Comparison of ENCODE assay signal across 21 cellular contexts in genomic region chr6:31624070-31624469, GRCh38. TPM values are rescaled to one million over a fixed set of nuclear protein-coding genes. Genes with fewer than 3 reads are reported as not detected.
DNase-seq lines count a peak whose midpoint lies in the region; FAIRE-seq and TF ChIP-seq lines count a peak whose summit lies in the region.
"Had no signal": no experiment of that assay in that cellular context is flagged by ENCODE, and none has a peak within 500 bp of the region (broad histone marks: within the 10 kb centered on the region; RNA-seq: fewer than 3 reads in every experiment).

No MANE protein-coding gene starts in this region.

- H3K79me2 ChIP-seq in H1 (ENCODE audit: control insufficient read depth in 1 of 2, insufficient read depth in 2 of 2, low read length in 2 of 2) = peaks cover 24 to 46% of the 10 kb centered on the region in 2 experiments

- H2BK12ac ChIP-seq in H1 (ENCODE audit: low read depth, low read length) = no peak overlapping the region

- peaks cover 29% of the 10 kb centered on the region for H3K4me1 Mint-ChIP-seq in activated naive CD4-positive, alpha-beta T cell treated with anti-CD3 and anti-CD28 coated beads for 36 hours (ENCODE audit: low read depth)
- H3K4me1 Mint-ChIP-seq in progenitor cell of endocrine pancreas (ENCODE audit: low read depth) = peaks cover 14% of the 10 kb centered on the region

- no peak overlapping the region for H3K14ac ChIP-seq in H1 (ENCODE audit: insufficient read length)

- WGBS in H1 (ENCODE audit: extremely low coverage in 1 of 2, insufficient coverage in 1 of 2, insufficient read length in 1 of 2, insufficient replicate concordance in 2 of 2, low coverage in 1 of 2, low lambda C conversion rate in 2 of 2, missing lambda C conversion rate in 1 of 2), 2 experiments = 97% methylated on average over 10 of the region's 10 CpGs; no CpG with 5 or more reads in 1 of the 2 experiments

- no peak overlapping the region for H3K4ac ChIP-seq in H1 (replicated peaks; ENCODE audit: insufficient read length, low read depth, low read length)

- H2BK20ac ChIP-seq in H1 (ENCODE audit: low read length) = no peak overlapping the region

- H3K23me2 ChIP-seq in H1 (ENCODE audit: low read depth, low read length) = peaks cover 5% of the 10 kb centered on the region; the same call in 1 of the 2 replicates

- no peak overlapping the region for H2BK15ac ChIP-seq in H1 (ENCODE audit: low read length)

- H3K36me3 ChIP-seq in H1 (ENCODE audit: control insufficient read depth in 2 of 4, insufficient read depth in 4 of 4, low read length in 3 of 4) = peaks cover 58 to 72% (median 62%) of the 10 kb centered on the region in 4 experiments
- peaks cover 63% of the 10 kb centered on the region for H3K36me3 ChIP-seq in left ventricle myocardium inferior

- H4K91ac ChIP-seq in H1 (replicated peaks; ENCODE audit: insufficient read length, low read length) = no peak overlapping the region

- no peak for DNase-seq in activated naive CD4-positive, alpha-beta T cell treated with anti-CD3 and anti-CD28 coated beads for 36 hours
- no peak for DNase-seq in activated naive CD4-positive, alpha-beta T cell treated with anti-CD3 and anti-CD28 coated beads, Interleukin-2, amount 50 U/mL, for 16 hours
- no peak for DNase-seq in H1 (ENCODE audit: low read depth in 1 of 2, low spot score in 2 of 2)
- no peak for DNase-seq in progenitor cell of endocrine pancreas (ENCODE audit: low spot score, unreplicated experiment)
- no peak for DNase-seq in left ventricle myocardium inferior
- DNase-seq in DMS79 treated with DMSO at 0.1 percent for 48 hours (lab: John Stamatoyannopoulos, UW) = no peak
- no peak for DNase-seq in hypothalamus (lab: John Stamatoyannopoulos, UW)
- DNase-seq: Calu3; CD8-positive, alpha-beta T cell; GOT3; NCI-H1694 treated with DMSO at 0.1 percent for 48 hours; NCI-H510A; NCI-H774; PC-3; RPMI8226; SHP77 treated with DMSO at 0.1 percent for 48 hours had no signal

- no peak overlapping the region for H3K4me3 ChIP-seq in H1 (ENCODE audit: extremely low read depth in 1 of 4, insufficient read depth in 2 of 4, low read depth in 3 of 4, low read length in 4 of 4)
- no peak overlapping the region for H3K4me3 ChIP-seq in left ventricle myocardium inferior

- H3K23ac ChIP-seq in H1 (ENCODE audit: insufficient read length) = no peak overlapping the region

- H3K4me1 ChIP-seq in H1 (replicated peaks in 1 of 4; ENCODE audit: control insufficient read depth in 3 of 4, insufficient read depth in 4 of 4, low read length in 3 of 4) (peaks cover 0 to 2% (median 0%) of the 10 kb centered on the region in 4 experiments; a peak in 1 of 7 replicates), left ventricle myocardium inferior (peaks cover 31% of the 10 kb centered on the region)

- no peak overlapping the region for H4K5ac ChIP-seq in H1 (ENCODE audit: insufficient read length, low read depth, low read length)

- H3K27me3 ChIP-seq in H1 (replicated peaks in 1 of 4; ENCODE audit: control insufficient read depth in 3 of 4, extremely low read depth in 1 of 4, insufficient read depth in 3 of 4, low read length in 3 of 4) = no peaks in the 10 kb centered on the region
- no peaks in the 10 kb centered on the region for H3K27me3 ChIP-seq in left ventricle myocardium inferior (ENCODE audit: low read depth)

- no peak overlapping the region for H3K56ac ChIP-seq in H1 (replicated peaks; ENCODE audit: insufficient read length, low read depth, low read length)

- H3K27me3 Mint-ChIP-seq in activated naive CD4-positive, alpha-beta T cell treated with anti-CD3 and anti-CD28 coated beads for 36 hours (ENCODE audit: low read depth) = no peaks in the 10 kb centered on the region
- no peaks in the 10 kb centered on the region for H3K27me3 Mint-ChIP-seq in progenitor cell of endocrine pancreas

- H4K20me1 ChIP-seq in H1 (replicated peaks in 1 of 2; ENCODE audit: control insufficient read depth in 1 of 2, insufficient read depth in 2 of 2, low read length in 2 of 2) = peaks cover 4 to 21% of the 10 kb centered on the region in 2 experiments

- intact Hi-C loops in activated naive CD4-positive, alpha-beta T cell treated with anti-CD3 and anti-CD28 coated beads for 36 hours (cut with micrococcal nuclease) = no loop called here
- intact Hi-C loops in left ventricle myocardium inferior (cut with micrococcal nuclease) = no loop called here

- H3K27ac Mint-ChIP-seq in activated naive CD4-positive, alpha-beta T cell treated with anti-CD3 and anti-CD28 coated beads for 36 hours = peak overlapping the region; percentile 4
- peak overlapping the region; percentile 50 for H3K27ac Mint-ChIP-seq in progenitor cell of endocrine pancreas

- H2AFZ ChIP-seq in H1 (ENCODE audit: low read length) = no peak overlapping the region

- H3K9ac ChIP-seq in H1 (replicated peaks in 1 of 4; ENCODE audit: extremely low read depth in 1 of 4, low read depth in 3 of 4, low read length in 3 of 4) = no peak overlapping the region

- POLR2A ChIA-PET in H1 (lab: Charles Lee; ENCODE audit: partially characterized antibody) = interaction anchor here (0.6 to 34.9 kb wide), 6 partner anchors 15 to 92 kb away, joined by 3 to 883 read pairs (median 105); partner anchors contain the start of genes APOM, ATP6V1G2, BAG6 and C6orf47

- no peak for TF ChIP-seq RAD21 in H1 (IDR thresholded peaks at IDR 0.05 in 1 of 2, conservative IDR thresholded peaks at IDR 0.05 in 1 of 2; ENCODE audit: low read depth in 2 of 2, low read length in 2 of 2)

- no peak overlapping the region for H2BK120ac ChIP-seq in H1 (replicated peaks; ENCODE audit: low read depth, low read length)

- no peak for TF ChIP-seq EP300 in H1 (IDR thresholded peaks at IDR 0.05; ENCODE audit: borderline replicate concordance in 1 of 2, low read depth in 2 of 2, low read length in 2 of 2)

- H3K4me3 Mint-ChIP-seq in activated naive CD4-positive, alpha-beta T cell treated with anti-CD3 and anti-CD28 coated beads for 36 hours = no peak overlapping the region
- no peak overlapping the region for H3K4me3 Mint-ChIP-seq in progenitor cell of endocrine pancreas (ENCODE audit: low read depth)
- H3K4me3 Mint-ChIP-seq: CD8-positive, alpha-beta T cell had no signal

- no peak overlapping the region for H2BK5ac ChIP-seq in H1 (ENCODE audit: low read depth, low read length)

- CTCF ChIA-PET in activated naive CD4-positive, alpha-beta T cell treated with anti-CD3 and anti-CD28 coated beads for 36 hours (lab: Charles Lee) = no interaction called here
- CTCF ChIA-PET in H1 (lab: Charles Lee; ENCODE audit: partially characterized antibody) = interaction anchor here (0.6 to 2.7 kb wide), 2 partner anchors 77 to 117 kb away, joined by 3 to 9 read pairs; partner anchors contain the start of genes ATP6V1G2 and NFKBIL1

- peaks cover 15% of the 10 kb centered on the region; the same call in 1 of the 2 replicates for H3K79me1 ChIP-seq in H1 (ENCODE audit: low read depth, low read length)

- H3K27ac ChIP-seq in VCaP (peak overlapping the region; percentile 95), H1 (ENCODE audit: low read depth, low read length) (no peak overlapping the region), left ventricle myocardium inferior (replicated peaks) (no peak overlapping the region)

- H3K9me3 ChIP-seq in H1 (ENCODE audit: insufficient read depth in 2 of 2, low read depth in 1 of 2, low read length in 1 of 2) = no peaks in the 10 kb centered on the region
- no peaks in the 10 kb centered on the region for H3K9me3 ChIP-seq in left ventricle myocardium inferior (replicated peaks)

- FAIRE-seq in H1 (lab: Jason Lieb, UNC) = no peak
- FAIRE-seq: A204.1, GM12892, GM18507 had no signal

- no peak overlapping the region for H3K4me2 ChIP-seq in H1 (ENCODE audit: insufficient read depth in 1 of 2, low read depth in 2 of 2, low read length in 2 of 2)

- no peak overlapping the region for H2AK5ac ChIP-seq in H1 (ENCODE audit: low read depth, low read length)

- no peak for TF ChIP-seq CTCF in VCaP (conservative IDR thresholded peaks at IDR 0.05)
- TF ChIP-seq CTCF in H1 (IDR thresholded peaks at IDR 0.05; ENCODE audit: control extremely low read depth in 1 of 3, insufficient read depth in 1 of 3, low read depth in 1 of 3, low read length in 3 of 3) = no peak
- TF ChIP-seq CTCF in progenitor cell of endocrine pancreas (IDR thresholded peaks at IDR 0.05; ENCODE audit: unreplicated experiment) = no peak
- TF ChIP-seq CTCF in left ventricle myocardium inferior (IDR thresholded peaks at IDR 0.05; ENCODE audit: borderline replicate concordance) = no peak

- peak overlapping the region; percentile 59; the same call in 1 of the 2 replicates for H4K8ac ChIP-seq in H1 (ENCODE audit: extremely low read depth, insufficient read depth, low read length)

- TF ChIP-seq POLR2A in H1 (IDR thresholded peaks at IDR 0.05; ENCODE audit: control extremely low read depth in 1 of 2, low read depth in 2 of 2, low read length in 2 of 2) = no peak

- H3K18ac ChIP-seq in H1 (ENCODE audit: extremely low read depth, low read length) = no peak overlapping the region

- peaks cover 72% of the 10 kb centered on the region for H3K36me3 Mint-ChIP-seq in activated naive CD4-positive, alpha-beta T cell treated with anti-CD3 and anti-CD28 coated beads for 36 hours (ENCODE audit: low read depth)
- H3K36me3 Mint-ChIP-seq in progenitor cell of endocrine pancreas (ENCODE audit: insufficient read depth) = peaks cover 38% of the 10 kb centered on the region

- no peaks in the 10 kb centered on the region for H3K9me3 Mint-ChIP-seq in activated naive CD4-positive, alpha-beta T cell treated with anti-CD3 and anti-CD28 coated beads for 36 hours
- H3K9me3 Mint-ChIP-seq in progenitor cell of endocrine pancreas (ENCODE audit: low read depth) = no peaks in the 10 kb centered on the region
- H3K9me3 Mint-ChIP-seq: CD8-positive, alpha-beta T cell had no signal

RNA-seq across cellular contexts. Expression of gene PRRC2A, which starts 3.6 kb away (rescaled TPM):
- 100 to 1,000 TPM; 283 to 304 TPM for total RNA-seq in activated naive CD4-positive, alpha-beta T cell treated with anti-CD3 and anti-CD28 coated beads for 36 hours
- 300 and 303 TPM in 2 replicates for total RNA-seq in H1 (2021; fragmentation: NEBNext Ultra II Directional; extraction: Animal tissue kit (Norgen Biotek cat#: 25700))
- 118 and 203 TPM in 2 replicates for polyA plus RNA-seq in H1 (2011; rRNA removed)
- 63.1 TPM for polyA plus RNA-seq in H1 (2011; cell fraction: cytosol; rRNA removed)
- 366 TPM for polyA plus RNA-seq in H1 (2011; cell fraction: nucleus; rRNA removed)
- 204 to 302 TPM (median 286 TPM) in 4 replicates for polyA plus RNA-seq in H1 (2012, experiment 1 of 2)
- polyA plus RNA-seq in H1 (2012, experiment 2 of 2) = 195 TPM
- polyA plus RNA-seq in H1 (2013, experiment 1 of 2) = 170 TPM
- polyA plus RNA-seq in H1 (2013, experiment 2 of 2) = 161 TPM
- 48.9 and 79.4 TPM in 2 replicates for polyA minus RNA-seq in H1 (2011; rRNA and poly(A)+ RNA removed)
- polyA minus RNA-seq in H1 (2011; cell fraction: cytosol; rRNA and poly(A)+ RNA removed) = 138 TPM
- polyA minus RNA-seq in H1 (2011; cell fraction: nucleus; rRNA and poly(A)+ RNA removed) = 161 TPM
- 272 and 273 TPM in 2 replicates for total RNA-seq in progenitor cell of endocrine pancreas
- 82.4 TPM for total RNA-seq in left ventricle myocardium inferior

RNA-seq across cellular contexts. Expression of gene AIF1, which starts 9.0 kb away (rescaled TPM):
- total RNA-seq in activated naive CD4-positive, alpha-beta T cell treated with anti-CD3 and anti-CD28 coated beads for 36 hours = 100 to 1,000 TPM; 120 to 129 TPM
- 7.5 and 9.8 TPM in 2 replicates for total RNA-seq in H1 (2021; fragmentation: NEBNext Ultra II Directional; extraction: Animal tissue kit (Norgen Biotek cat#: 25700))
- 3.7 and 6.3 TPM in 2 replicates for polyA plus RNA-seq in H1 (2011; rRNA removed)
- 7.5 TPM for polyA plus RNA-seq in H1 (2011; cell fraction: cytosol; rRNA removed)
- polyA plus RNA-seq in H1 (2011; cell fraction: nucleus; rRNA removed) = 1.6 TPM
- 10.6 to 14.2 TPM (median 13.4 TPM) in 4 replicates for polyA plus RNA-seq in H1 (2012, experiment 1 of 2)
- 37.2 TPM for polyA plus RNA-seq in H1 (2012, experiment 2 of 2)
- 23.1 TPM for polyA plus RNA-seq in H1 (2013, experiment 1 of 2)
- 23.9 TPM for polyA plus RNA-seq in H1 (2013, experiment 2 of 2)
- 0.85 and 2.0 TPM in 2 replicates for polyA minus RNA-seq in H1 (2011; rRNA and poly(A)+ RNA removed)
- polyA minus RNA-seq in H1 (2011; cell fraction: cytosol; rRNA and poly(A)+ RNA removed) = 2.9 TPM
- 2.1 TPM for polyA minus RNA-seq in H1 (2011; cell fraction: nucleus; rRNA and poly(A)+ RNA removed)
- total RNA-seq in progenitor cell of endocrine pancreas (1.7 and 3.1 TPM in 2 replicates), left ventricle myocardium inferior (15.2 TPM)
- total RNA-seq: Calu3, PC-3 had no signal
- polyA plus RNA-seq: BJ had no signal

RNA-seq across cellular contexts. Expression of gene BAG6, which starts 28.4 kb away (rescaled TPM):
- 100 to 1,000 TPM; 286 to 295 TPM for total RNA-seq in activated naive CD4-positive, alpha-beta T cell treated with anti-CD3 and anti-CD28 coated beads for 36 hours
- 325 and 354 TPM in 2 replicates for total RNA-seq in H1 (2021; fragmentation: NEBNext Ultra II Directional; extraction: Animal tissue kit (Norgen Biotek cat#: 25700))
- 199 and 291 TPM in 2 replicates for polyA plus RNA-seq in H1 (2011; rRNA removed)
- polyA plus RNA-seq in H1 (2011; cell fraction: cytosol; rRNA removed) = 144 TPM
- 514 TPM for polyA plus RNA-seq in H1 (2011; cell fraction: nucleus; rRNA removed)
- 272 to 370 TPM (median 354 TPM) in 4 replicates for polyA plus RNA-seq in H1 (2012, experiment 1 of 2)
- 428 TPM for polyA plus RNA-seq in H1 (2012, experiment 2 of 2)
- polyA plus RNA-seq in H1 (2013, experiment 1 of 2) = 189 TPM
- polyA plus RNA-seq in H1 (2013, experiment 2 of 2) = 169 TPM
- polyA minus RNA-seq in H1 (2011; rRNA and poly(A)+ RNA removed) = 137 and 182 TPM in 2 replicates
- polyA minus RNA-seq in H1 (2011; cell fraction: cytosol; rRNA and poly(A)+ RNA removed) = 197 TPM
- polyA minus RNA-seq in H1 (2011; cell fraction: nucleus; rRNA and poly(A)+ RNA removed) = 153 TPM
- total RNA-seq in progenitor cell of endocrine pancreas (458 and 471 TPM in 2 replicates), left ventricle myocardium inferior (260 TPM)

RNA-seq across cellular contexts. Expression of gene NCR3, which starts 31.3 kb away (rescaled TPM):
- 1 to 10 TPM; 2.8 TPM for total RNA-seq in activated naive CD4-positive, alpha-beta T cell treated with anti-CD3 and anti-CD28 coated beads for 36 hours
- not detected in 2 replicates for total RNA-seq in H1 (2021; fragmentation: NEBNext Ultra II Directional; extraction: Animal tissue kit (Norgen Biotek cat#: 25700))
- polyA plus RNA-seq in H1 (2011; rRNA removed) = 0.67 and 0.72 TPM in 2 replicates
- 0.61 TPM for polyA plus RNA-seq in H1 (2011; cell fraction: cytosol; rRNA removed)
- 1.2 TPM for polyA plus RNA-seq in H1 (2011; cell fraction: nucleus; rRNA removed)
- 0.38 TPM in 1 of 4 replicates, not detected in the others for polyA plus RNA-seq in H1 (2012, experiment 1 of 2)
- not detected for polyA plus RNA-seq in H1 (2012, experiment 2 of 2)
- polyA plus RNA-seq in H1 (2013, experiment 1 of 2) = 0.14 TPM
- polyA plus RNA-seq in H1 (2013, experiment 2 of 2) = 0.07 TPM
- polyA minus RNA-seq in H1 (2011; rRNA and poly(A)+ RNA removed) = 0.82 TPM in 1 of 2 replicates, not detected in the other
- polyA minus RNA-seq in H1 (2011; cell fraction: cytosol; rRNA and poly(A)+ RNA removed) = not detected
- not detected for polyA minus RNA-seq in H1 (2011; cell fraction: nucleus; rRNA and poly(A)+ RNA removed)
- total RNA-seq in progenitor cell of endocrine pancreas (not detected in 2 replicates), left ventricle myocardium inferior (not detected)
- total RNA-seq: Calu3 had no signal
- polyA plus RNA-seq: BJ had no signal

RNA-seq across cellular contexts. Expression of gene APOM, which starts 31.6 kb away (rescaled TPM):
- total RNA-seq in activated naive CD4-positive, alpha-beta T cell treated with anti-CD3 and anti-CD28 coated beads for 36 hours = 1 to 10 TPM; 2.6 to 3.7 TPM
- total RNA-seq in H1 (2021; fragmentation: NEBNext Ultra II Directional; extraction: Animal tissue kit (Norgen Biotek cat#: 25700)) = 3.4 and 3.8 TPM in 2 replicates
- 9.2 and 12.0 TPM in 2 replicates for polyA plus RNA-seq in H1 (2011; rRNA removed)
- 9.2 TPM for polyA plus RNA-seq in H1 (2011; cell fraction: cytosol; rRNA removed)
- polyA plus RNA-seq in H1 (2011; cell fraction: nucleus; rRNA removed) = 9.6 TPM
- polyA plus RNA-seq in H1 (2012, experiment 1 of 2) = 3.4 to 6.3 TPM (median 5.9 TPM) in 4 replicates
- polyA plus RNA-seq in H1 (2012, experiment 2 of 2) = 8.1 TPM
- polyA plus RNA-seq in H1 (2013, experiment 1 of 2) = 5.3 TPM
- 5.8 TPM for polyA plus RNA-seq in H1 (2013, experiment 2 of 2)
- polyA minus RNA-seq in H1 (2011; rRNA and poly(A)+ RNA removed) = 2.5 and 3.5 TPM in 2 replicates
- polyA minus RNA-seq in H1 (2011; cell fraction: cytosol; rRNA and poly(A)+ RNA removed) = 1.8 TPM
- polyA minus RNA-seq in H1 (2011; cell fraction: nucleus; rRNA and poly(A)+ RNA removed) = 2.9 TPM
- total RNA-seq in progenitor cell of endocrine pancreas (7.1 and 7.5 TPM in 2 replicates), left ventricle myocardium inferior (2.4 TPM)
